15 cellular contexts compared by ENCODE assay signal in genomic region chr21:37507716-37508115, GRCh38.
DNase-seq lines count a peak whose midpoint lies in the region; ATAC-seq and TF ChIP-seq lines count a peak whose summit lies in the region.
"Had no signal": no experiment of that assay in that cellular context is flagged by ENCODE, and none has a peak within 500 bp of the region (broad histone marks: within the 10 kb centered on the region; RNA-seq: fewer than 3 reads in every experiment).

No MANE protein-coding gene starts in this region.

- peaks cover 13% of the 10 kb centered on the region; the same call in 1 of the 2 replicates for H3K79me2 ChIP-seq in OCI-LY7 (ENCODE audit: insufficient read depth, low read depth, low read length)

- intact Hi-C loops in OCI-LY7 (cut with micrococcal nuclease; ENCODE audit: unreplicated experiment) = no loop called here

- ATAC-seq in GM21529 (IDR thresholded peaks at IDR 0.05; ENCODE audit: unreplicated experiment) (peak; percentile 57), upper lobe of left lung (ENCODE audit: low FRiP score in 2 of 2) (no peak)

- no peak overlapping the region for H2AFZ ChIP-seq in OCI-LY7 (ENCODE audit: low read length)

- in situ Hi-C loops in ACHN (cut with HindIII; ENCODE audit: low pct_ligation_motif_present, low pct_unique_long_range_greater_than_20kb, low sequenced_read_pairs) = no loop called here

- CTCF ChIA-PET in OCI-LY7 (lab: Charles Lee; ENCODE audit: unreplicated experiment) = no interaction called here

- peaks cover 13% of the 10 kb centered on the region for H3K4me1 ChIP-seq in OCI-LY7 (ENCODE audit: insufficient read depth, low read length, poor library complexity, severe bottlenecking)
- no peaks in the 10 kb centered on the region for H3K4me1 ChIP-seq in upper lobe of left lung

- H3K9me3 ChIP-seq in OCI-LY7 (ENCODE audit: low read length) (no peaks in the 10 kb centered on the region), upper lobe of left lung (no peaks in the 10 kb centered on the region)

- H3K27me3 ChIP-seq in upper lobe of left lung = no peaks in the 10 kb centered on the region
- H3K27me3 ChIP-seq: MG63 had no signal

- no peak overlapping the region; the same call in 1 of the 2 replicates for H3K4me2 ChIP-seq in OCI-LY7 (ENCODE audit: low read length)

- POLR2A ChIA-PET in OCI-LY7 (lab: Charles Lee) = no interaction called here

- DNase-seq in NOMO-1 treated with DMSO at 0.1 percent for 48 hours (lab: John Stamatoyannopoulos, UW; ENCODE audit: unreplicated experiment) = peak; percentile 4
- no peak for DNase-seq in NOMO-1 treated with dmso at 0.1 percent for 144 hours (lab: John Stamatoyannopoulos, UW; ENCODE audit: unreplicated experiment)
- DNase-seq in OCI-LY7 (ENCODE audit: low spot score) = no peak
- DNase-seq in stimulated activated CD4-positive, alpha-beta T cell treated with anti-CD3 and anti-CD28 coated beads, Interleukin-1b, Interleukin-23, amount 100 ng/mL, for 48 hours = no peak
- DNase-seq in ACHN = no peak
- DNase-seq in upper lobe of left lung = no peak
- DNase-seq in activated CD8-positive, alpha-beta memory T cell treated with anti-CD3 and anti-CD28 coated beads for 24 hours = no peak
- DNase-seq: COR-L47, DMS153, EL, MG63, NCI-H1436, NCI-H2081, NCI-H510A treated with DMSO at 0.1 percent for 48 hours had no signal

- H3K27ac ChIP-seq in OCI-LY7 (ENCODE audit: low read depth, low read length, poor library complexity, severe bottlenecking) (peak overlapping the region; percentile 7), upper lobe of left lung (no peak overlapping the region)

- WGBS in upper lobe of left lung, 2 donors = 71 to 83% methylated on average over 3 of the region's 3 CpGs

- BruUV-seq in OCI-LY7 (replicated peaks; lab: Mats Ljungman, UMichigan) = no TSS peak

- no peaks in the 10 kb centered on the region for H4K20me1 ChIP-seq in OCI-LY7 (ENCODE audit: insufficient read depth, low read length)

- no peak for TF ChIP-seq POLR2A in upper lobe of left lung (IDR thresholded peaks at IDR 0.05)

- H3K36me3 ChIP-seq in OCI-LY7 (ENCODE audit: insufficient read depth, low read length) (peaks cover 99% of the 10 kb centered on the region), upper lobe of left lung (peaks cover 35 to 98% (median 71%) of the 10 kb centered on the region in 4 donors)

- no peak for TF ChIP-seq EP300 in upper lobe of left lung (IDR thresholded peaks at IDR 0.05)

- H3K4me3 ChIP-seq in OCI-LY7 (ENCODE audit: low read depth, low read length, poor library complexity, severe bottlenecking) = no peak overlapping the region
- H3K4me3 ChIP-seq in upper lobe of left lung = no peak overlapping the region
- H3K4me3 ChIP-seq: MG63 had no signal

- no peak for TF ChIP-seq CTCF in OCI-LY7 (conservative IDR thresholded peaks at IDR 0.05; ENCODE audit: low read length)
- TF ChIP-seq CTCF in upper lobe of left lung (IDR thresholded peaks at IDR 0.05) = no peak

- H3K9me2 ChIP-seq in OCI-LY7 (ENCODE audit: insufficient read depth, low read length) = no peaks in the 10 kb centered on the region
